29 cellular contexts compared by ENCODE assay signal in genomic region chr5:90514520-90514919, GRCh38. TPM values are rescaled to one million over a fixed set of nuclear protein-coding genes. Genes with fewer than 3 reads are reported as not detected.
DNase-seq lines count a peak whose midpoint lies in the region; ATAC-seq, FAIRE-seq and TF ChIP-seq lines count a peak whose summit lies in the region.
"Had no signal": no experiment of that assay in that cellular context is flagged by ENCODE, and none has a peak within 500 bp of the region (broad histone marks: within the 10 kb centered on the region; RNA-seq: fewer than 3 reads in every experiment).

No MANE protein-coding gene starts in this region.

- no peak overlapping the region for H3K4me2 ChIP-seq in H9 (ENCODE audit: insufficient read depth, insufficient read length, low read length)
- H3K4me2 ChIP-seq in H1 (ENCODE audit: insufficient read depth in 1 of 2, low read depth in 2 of 2, low read length in 2 of 2), result no peak overlapping the region
- H3K4me2 ChIP-seq in neuronal stem cell (ENCODE audit: insufficient read depth, low read length, poor library complexity, severe bottlenecking), result no peak overlapping the region
- H3K4me2 ChIP-seq: A549; BLaER1 treated with 17β-estradiol and CSF1 and Interleukin-3, amounts not matched to agents 10 nM and 100 nM had no signal

- no peak overlapping the region for H2BK120ac ChIP-seq in H9 (ENCODE audit: low read depth, low read length, poor library complexity, severe bottlenecking)
- no peak overlapping the region for H2BK120ac ChIP-seq in H1 (replicated peaks; ENCODE audit: low read depth, low read length)
- H2BK120ac ChIP-seq in neuronal stem cell (ENCODE audit: low read depth, low read length), result no peak overlapping the region

- H3K4me1 ChIP-seq in H9 (ENCODE audit: insufficient read depth, low read length) (no peaks in the 10 kb centered on the region), H1 (replicated peaks in 1 of 4; ENCODE audit: control insufficient read depth in 3 of 4, insufficient read depth in 4 of 4, low read length in 3 of 4) (no peaks in the 10 kb centered on the region), neuronal stem cell (ENCODE audit: control insufficient read depth in 2 of 2, insufficient read depth in 1 of 2, low read depth in 1 of 2, low read length in 2 of 2) (no peaks in the 10 kb centered on the region)

- H3K4me3 ChIP-seq in H1 (ENCODE audit: extremely low read depth in 1 of 4, insufficient read depth in 2 of 4, low read depth in 3 of 4, low read length in 4 of 4) (no peak overlapping the region), neuronal stem cell (ENCODE audit: low read length in 2 of 2) (no peak overlapping the region)
- H3K4me3 ChIP-seq: A549; BLaER1 treated with 17β-estradiol and CSF1 and Interleukin-3, amounts not matched to agents 10 nM and 100 nM; GM12878 had no signal

- no peak for ATAC-seq in GM18861 (IDR thresholded peaks at IDR 0.05; ENCODE audit: unreplicated experiment)
- ATAC-seq: A549; CD8-positive, alpha-beta T cell; GM12878 had no signal

- H2BK12ac ChIP-seq in H9 (ENCODE audit: insufficient read length, low read depth, low read length) (no peak overlapping the region), H1 (ENCODE audit: low read depth, low read length) (no peak overlapping the region), neuronal stem cell (ENCODE audit: low read length) (no peak overlapping the region)

- no peak for TF ChIP-seq POLR2A in H1 (IDR thresholded peaks at IDR 0.05; ENCODE audit: control extremely low read depth in 1 of 2, low read depth in 2 of 2, low read length in 2 of 2)

- no peaks in the 10 kb centered on the region for H3K23me2 ChIP-seq in H9 (ENCODE audit: insufficient read length, low read depth, low read length, poor library complexity, severe bottlenecking)
- H3K23me2 ChIP-seq in H1 (ENCODE audit: low read depth, low read length), result no peaks in the 10 kb centered on the region

- no peak overlapping the region for H2BK5ac ChIP-seq in H9 (ENCODE audit: insufficient read length, low read length)
- no peak overlapping the region for H2BK5ac ChIP-seq in H1 (ENCODE audit: low read depth, low read length)
- no peak overlapping the region for H2BK5ac ChIP-seq in neuronal stem cell (ENCODE audit: low read length)

- no peaks in the 10 kb centered on the region for H3K27me3 Mint-ChIP-seq in H9 (ENCODE audit: low read depth)
- H3K27me3 Mint-ChIP-seq: B cell; CD4-positive, alpha-beta T cell had no signal

- TF ChIP-seq RAD21 in H1 (IDR thresholded peaks at IDR 0.05 in 1 of 2, conservative IDR thresholded peaks at IDR 0.05 in 1 of 2; ENCODE audit: low read depth in 2 of 2, low read length in 2 of 2), result no peak

- H3K79me1 ChIP-seq in H9 (ENCODE audit: insufficient read depth, low read depth, low read length, poor library complexity, severe bottlenecking), result no peaks in the 10 kb centered on the region
- no peaks in the 10 kb centered on the region; the same call in 1 of the 2 replicates for H3K79me1 ChIP-seq in H1 (ENCODE audit: low read depth, low read length)
- H3K79me1 ChIP-seq in neuronal stem cell (ENCODE audit: low read depth, low read length), result no peaks in the 10 kb centered on the region

- DNase-seq in H9 (no peak), H1 (ENCODE audit: low read depth in 1 of 2, low spot score in 2 of 2) (no peak), neuronal stem cell (ENCODE audit: low spot score) (no peak), activated T-cell treated with anti-CD3 and anti-CD28 coated beads for 4 hours (no peak), iPS-NIHi11 (ENCODE audit: low spot score) (no peak), GM20000 (ENCODE audit: low spot score) (no peak)
- DNase-seq: AML-193; CD4-positive, alpha-beta T cell; CD8-positive, alpha-beta T cell; COR-L47; DMS 273 treated with DMSO at 0.1 percent for 48 hours; DMS153; DMS53; DMS79; DND-41; EL; GDM1 had no signal

- no peak overlapping the region for H2BK20ac ChIP-seq in H9 (ENCODE audit: low read depth, low read length, poor library complexity, severe bottlenecking)
- H2BK20ac ChIP-seq in H1 (ENCODE audit: low read length), result no peak overlapping the region

- CTCF ChIA-PET in H1 (lab: Charles Lee; ENCODE audit: partially characterized antibody), result interaction anchor here (1.2 kb wide), 1 partner anchor 91 kb away, joined by 4 read pairs; no protein-coding TSS in a partner anchor

- H2AK5ac ChIP-seq in H9 (ENCODE audit: insufficient read length, low read length) (no peak overlapping the region), H1 (ENCODE audit: low read depth, low read length) (no peak overlapping the region), neuronal stem cell (ENCODE audit: low read depth, low read length) (no peak overlapping the region)

- no CpG with 5 or more reads among the region's 3 CpGs for WGBS in H9 (ENCODE audit: extremely low coverage, insufficient read length, low lambda C conversion rate)
- 89% methylated on average over 3 of the region's 3 CpGs; no CpG with 5 or more reads in 1 of the 2 experiments for WGBS in H1 (ENCODE audit: extremely low coverage in 1 of 2, insufficient coverage in 1 of 2, insufficient read length in 1 of 2, insufficient replicate concordance in 2 of 2, low coverage in 1 of 2, low lambda C conversion rate in 2 of 2, missing lambda C conversion rate in 1 of 2), 2 experiments
- no CpG with 5 or more reads among the region's 3 CpGs for WGBS in neuronal stem cell (ENCODE audit: extremely low coverage in 2 of 2, insufficient read length in 2 of 2, insufficient replicate concordance in 1 of 2), 2 donors

- no peaks in the 10 kb centered on the region for H3K9me3 Mint-ChIP-seq in H9
- H3K9me3 Mint-ChIP-seq: CD4-positive, alpha-beta T cell; CD8-positive, alpha-beta T cell had no signal

- no peak overlapping the region for H3K18ac ChIP-seq in H9 (ENCODE audit: insufficient read length, low read depth, low read length)
- no peak overlapping the region for H3K18ac ChIP-seq in H1 (ENCODE audit: extremely low read depth, low read length)
- H3K18ac ChIP-seq in neuronal stem cell (ENCODE audit: low read length), result no peak overlapping the region

- H3K27ac ChIP-seq in 22Rv1, result peak overlapping the region; percentile 47
- no peak overlapping the region for H3K27ac ChIP-seq in H9 (ENCODE audit: insufficient read length, low read depth, low read length)
- H3K27ac ChIP-seq in H1 (ENCODE audit: low read depth, low read length), result no peak overlapping the region
- H3K27ac ChIP-seq in neuronal stem cell (replicated peaks; ENCODE audit: low read length), result no peak overlapping the region
- H3K27ac ChIP-seq: A549; BLaER1 treated with 17β-estradiol and CSF1 and Interleukin-3, amounts not matched to agents 10 nM and 100 nM; C4-2B had no signal

- TF ChIP-seq CTCF in 22Rv1 (IDR thresholded peaks at IDR 0.05), result no peak
- TF ChIP-seq CTCF in H9 (conservative IDR thresholded peaks at IDR 0.05), result no peak
- TF ChIP-seq CTCF in H1 (IDR thresholded peaks at IDR 0.05; ENCODE audit: control extremely low read depth in 1 of 3, insufficient read depth in 1 of 3, low read depth in 1 of 3, low read length in 3 of 3), result no peak
- TF ChIP-seq CTCF in GM20000 (IDR thresholded peaks at IDR 0.05; ENCODE audit: extremely low read depth, missing control alignments), result no peak

- H3K9ac ChIP-seq in H9 (ENCODE audit: extremely low read depth, insufficient read length, low read length), result no peak overlapping the region
- no peak overlapping the region for H3K9ac ChIP-seq in H1 (replicated peaks in 1 of 4; ENCODE audit: extremely low read depth in 1 of 4, low read depth in 3 of 4, low read length in 3 of 4)
- H3K9ac ChIP-seq in neuronal stem cell (ENCODE audit: low read depth, low read length, poor library complexity), result no peak overlapping the region
- H3K9ac ChIP-seq: BLaER1 treated with 17β-estradiol and CSF1 and Interleukin-3, amounts not matched to agents 10 nM and 100 nM had no signal

- POLR2A ChIA-PET in H1 (lab: Charles Lee; ENCODE audit: partially characterized antibody), result interaction anchor here (0.5 to 1.0 kb wide), 3 partner anchors 11 to 43 kb away, joined by 3 read pairs; no protein-coding TSS in a partner anchor

- H2BK15ac ChIP-seq in H9 (ENCODE audit: low read depth, low read length), result no peak overlapping the region
- H2BK15ac ChIP-seq in H1 (ENCODE audit: low read length), result no peak overlapping the region
- H2BK15ac ChIP-seq in neuronal stem cell (ENCODE audit: low read length), result no peak overlapping the region

- H4K5ac ChIP-seq in H9 (ENCODE audit: insufficient read length, low read depth, low read length) (no peak overlapping the region), H1 (ENCODE audit: insufficient read length, low read depth, low read length) (no peak overlapping the region)

- no peak overlapping the region for H3K14ac ChIP-seq in H9 (ENCODE audit: insufficient read depth, low read length)
- no peak overlapping the region for H3K14ac ChIP-seq in H1 (ENCODE audit: insufficient read length)
- H3K14ac ChIP-seq in neuronal stem cell (ENCODE audit: low read length), result no peak overlapping the region

- no peak overlapping the region for H3T11ph ChIP-seq in H9 (ENCODE audit: low read length)

- no peaks in the 10 kb centered on the region for H4K20me1 ChIP-seq in H9 (ENCODE audit: control insufficient read depth, insufficient read depth, insufficient read length)
- peaks cover 0 to 2% of the 10 kb centered on the region in 2 experiments for H4K20me1 ChIP-seq in H1 (replicated peaks in 1 of 2; ENCODE audit: control insufficient read depth in 1 of 2, insufficient read depth in 2 of 2, low read length in 2 of 2)

- no peak overlapping the region for H4K8ac ChIP-seq in H9 (replicated peaks; ENCODE audit: insufficient read length, low read depth, low read length)
- no peak overlapping the region for H4K8ac ChIP-seq in H1 (ENCODE audit: extremely low read depth, insufficient read depth, low read length)
- peak overlapping the region; percentile 82 for H4K8ac ChIP-seq in neuronal stem cell (ENCODE audit: low read depth, low read length)

- no peak overlapping the region for H3K4ac ChIP-seq in H9 (ENCODE audit: low read depth, low read length)
- H3K4ac ChIP-seq in H1 (replicated peaks; ENCODE audit: insufficient read length, low read depth, low read length), result no peak overlapping the region
- H3K4ac ChIP-seq in neuronal stem cell (ENCODE audit: low read length), result no peak overlapping the region

- no peak overlapping the region for H4K91ac ChIP-seq in H9 (ENCODE audit: insufficient read length, low read depth, low read length)
- no peak overlapping the region for H4K91ac ChIP-seq in H1 (replicated peaks; ENCODE audit: insufficient read length, low read length)
- H4K91ac ChIP-seq in neuronal stem cell (ENCODE audit: low read depth, low read length, poor library complexity), result no peak overlapping the region

- no peak for TF ChIP-seq EP300 in H1 (IDR thresholded peaks at IDR 0.05; ENCODE audit: borderline replicate concordance in 1 of 2, low read depth in 2 of 2, low read length in 2 of 2)

- H3K36me3 ChIP-seq in H1 (ENCODE audit: control insufficient read depth in 2 of 4, insufficient read depth in 4 of 4, low read length in 3 of 4) (peaks cover 0 to 34% (median 10%) of the 10 kb centered on the region in 4 experiments; a peak in 4 of 8 replicates), neuronal stem cell (replicated peaks in 1 of 2; ENCODE audit: control insufficient read depth in 2 of 2, insufficient read depth in 2 of 2, low read length in 2 of 2) (peaks cover 0 to 17% of the 10 kb centered on the region in 2 donors)

- H3K23ac ChIP-seq in H9 (ENCODE audit: insufficient read length, low read depth, low read length) (no peak overlapping the region), H1 (ENCODE audit: insufficient read length) (no peak overlapping the region), neuronal stem cell (ENCODE audit: low read depth, low read length, poor library complexity) (no peak overlapping the region)

- H3K4me1 Mint-ChIP-seq in H9, result no peaks in the 10 kb centered on the region

- H3K56ac ChIP-seq in H9 (ENCODE audit: insufficient read length, low read depth, low read length) (no peak overlapping the region), H1 (replicated peaks; ENCODE audit: insufficient read length, low read depth, low read length) (no peak overlapping the region)

- H3K36me3 Mint-ChIP-seq in H9 (ENCODE audit: insufficient read depth in 1 of 3, low read depth in 3 of 3), result peaks cover 11 to 38% (median 20%) of the 10 kb centered on the region in 3 experiments; a peak in 6 of 7 replicates

- H2AFZ ChIP-seq in H9 (ENCODE audit: low read length) (no peak overlapping the region), H1 (ENCODE audit: low read length) (no peak overlapping the region), neuronal stem cell (ENCODE audit: low read length) (no peak overlapping the region)

- no peak overlapping the region for H3K4me3 Mint-ChIP-seq in H9
- H3K4me3 Mint-ChIP-seq: B cell; CD4-positive, alpha-beta T cell; CD8-positive, alpha-beta T cell had no signal

- FAIRE-seq in H1 (lab: Jason Lieb, UNC), result no peak
- FAIRE-seq: GM12878, GM12892, GM18507, GM19239 had no signal

- H3K79me2 ChIP-seq in H9 (ENCODE audit: insufficient read depth, low read length), result no peaks in the 10 kb centered on the region
- no peaks in the 10 kb centered on the region for H3K79me2 ChIP-seq in H1 (ENCODE audit: control insufficient read depth in 1 of 2, insufficient read depth in 2 of 2, low read length in 2 of 2)

- no peaks in the 10 kb centered on the region for H3K9me3 ChIP-seq in H9 (ENCODE audit: control insufficient read depth, low read depth, low read length)
- no peaks in the 10 kb centered on the region for H3K9me3 ChIP-seq in H1 (ENCODE audit: insufficient read depth in 2 of 2, low read depth in 1 of 2, low read length in 1 of 2)
- H3K9me3 ChIP-seq in neuronal stem cell (replicated peaks in 1 of 2; ENCODE audit: control insufficient read depth in 2 of 2, insufficient read depth in 1 of 2, low read depth in 1 of 2, low read length in 2 of 2), result no peaks in the 10 kb centered on the region
- H3K9me3 ChIP-seq: A549; BLaER1 treated with 17β-estradiol and CSF1 and Interleukin-3, amounts not matched to agents 10 nM and 100 nM had no signal

- H3K27me3 ChIP-seq in H9 (ENCODE audit: insufficient read depth, low read length), result no peaks in the 10 kb centered on the region
- H3K27me3 ChIP-seq in H1 (replicated peaks in 1 of 4; ENCODE audit: control insufficient read depth in 3 of 4, extremely low read depth in 1 of 4, insufficient read depth in 3 of 4, low read length in 3 of 4), result no peaks in the 10 kb centered on the region
- H3K27me3 ChIP-seq in neuronal stem cell (ENCODE audit: control insufficient read depth in 3 of 3, insufficient read depth in 3 of 3, low read depth in 1 of 3, low read length in 3 of 3), result no peaks in the 10 kb centered on the region
- H3K27me3 ChIP-seq: BLaER1 treated with 17β-estradiol and CSF1 and Interleukin-3, amounts not matched to agents 10 nM and 100 nM had no signal

- H3K27ac Mint-ChIP-seq in H9, result peak overlapping the region in 2 of 3 experiments; percentile 78 to 92; a peak in 4 of 7 replicates
- H3K27ac Mint-ChIP-seq: B cell; CD4-positive, alpha-beta T cell; CD8-positive, alpha-beta T cell had no signal

RNA-seq across cellular contexts. Expression of gene LYSMD3, which starts 14.9 kb away (rescaled TPM):
- 14.0 and 16.5 TPM in 2 replicates for total RNA-seq in H9 (2021)
- total RNA-seq in H1 (2021; fragmentation: NEBNext Ultra II Directional; extraction: Animal tissue kit (Norgen Biotek cat#: 25700)), result 14.9 TPM in 2 replicates
- 2.1 and 3.7 TPM in 2 replicates for polyA plus RNA-seq in H1 (2011; rRNA removed)
- polyA plus RNA-seq in H1 (2011; cell fraction: cytosol; rRNA removed), result 4.7 TPM
- polyA plus RNA-seq in H1 (2011; cell fraction: nucleus; rRNA removed), result 0.91 TPM
- polyA plus RNA-seq in H1 (2012, experiment 1 of 2), result 5.9 to 9.7 TPM (median 7.0 TPM) in 4 replicates
- 0.52 TPM for polyA plus RNA-seq in H1 (2012, experiment 2 of 2)
- polyA plus RNA-seq in H1 (2013, experiment 1 of 2), result 8.4 TPM
- polyA plus RNA-seq in H1 (2013, experiment 2 of 2), result 8.6 TPM
- 5.9 and 7.5 TPM in 2 replicates for polyA minus RNA-seq in H1 (2011; rRNA and poly(A)+ RNA removed)
- 4.7 TPM for polyA minus RNA-seq in H1 (2011; cell fraction: cytosol; rRNA and poly(A)+ RNA removed)
- 9.4 TPM for polyA minus RNA-seq in H1 (2011; cell fraction: nucleus; rRNA and poly(A)+ RNA removed)
- polyA plus RNA-seq in neuronal stem cell (2013, experiment 1 of 2), result 7.0 TPM
- 7.3 TPM for polyA plus RNA-seq in neuronal stem cell (2013, experiment 2 of 2)

RNA-seq across cellular contexts. Expression of gene POLR3G, which starts 39.9 kb away (rescaled TPM):
- total RNA-seq in H9 (2021), result 73.6 and 75.4 TPM in 2 replicates
- 163 and 179 TPM in 2 replicates for total RNA-seq in H1 (2021; fragmentation: NEBNext Ultra II Directional; extraction: Animal tissue kit (Norgen Biotek cat#: 25700))
- polyA plus RNA-seq in H1 (2011; rRNA removed), result 119 and 149 TPM in 2 replicates
- polyA plus RNA-seq in H1 (2011; cell fraction: cytosol; rRNA removed), result 127 TPM
- 54.1 TPM for polyA plus RNA-seq in H1 (2011; cell fraction: nucleus; rRNA removed)
- polyA plus RNA-seq in H1 (2012, experiment 1 of 2), result 95.3 to 145 TPM (median 125 TPM) in 4 replicates
- polyA plus RNA-seq in H1 (2012, experiment 2 of 2), result 13.6 TPM
- 227 TPM for polyA plus RNA-seq in H1 (2013, experiment 1 of 2)
- 228 TPM for polyA plus RNA-seq in H1 (2013, experiment 2 of 2)
- 62.6 and 70.0 TPM in 2 replicates for polyA minus RNA-seq in H1 (2011; rRNA and poly(A)+ RNA removed)
- polyA minus RNA-seq in H1 (2011; cell fraction: cytosol; rRNA and poly(A)+ RNA removed), result 76.5 TPM
- 89.6 TPM for polyA minus RNA-seq in H1 (2011; cell fraction: nucleus; rRNA and poly(A)+ RNA removed)
- 1.6 TPM for polyA plus RNA-seq in neuronal stem cell (2013, experiment 1 of 2)
- polyA plus RNA-seq in neuronal stem cell (2013, experiment 2 of 2), result 1.9 TPM

RNA-seq across cellular contexts. Expression of gene MBLAC2, which starts 39.9 kb away (rescaled TPM):
- total RNA-seq in H9 (2021), result 4.7 and 4.9 TPM in 2 replicates
- 5.7 and 6.7 TPM in 2 replicates for total RNA-seq in H1 (2021; fragmentation: NEBNext Ultra II Directional; extraction: Animal tissue kit (Norgen Biotek cat#: 25700))
- polyA plus RNA-seq in H1 (2011; rRNA removed), result 2.8 and 4.8 TPM in 2 replicates
- polyA plus RNA-seq in H1 (2011; cell fraction: cytosol; rRNA removed), result 3.6 TPM
- polyA plus RNA-seq in H1 (2011; cell fraction: nucleus; rRNA removed), result 4.7 TPM
- polyA plus RNA-seq in H1 (2012, experiment 1 of 2), result 2.3 to 3.0 TPM (median 2.7 TPM) in 4 replicates
- polyA plus RNA-seq in H1 (2012, experiment 2 of 2), result 0.96 TPM
- 4.9 TPM for polyA plus RNA-seq in H1 (2013, experiment 1 of 2)
- polyA plus RNA-seq in H1 (2013, experiment 2 of 2), result 4.3 TPM
- 5.7 and 5.9 TPM in 2 replicates for polyA minus RNA-seq in H1 (2011; rRNA and poly(A)+ RNA removed)
- polyA minus RNA-seq in H1 (2011; cell fraction: cytosol; rRNA and poly(A)+ RNA removed), result 6.0 TPM
- 22.8 TPM for polyA minus RNA-seq in H1 (2011; cell fraction: nucleus; rRNA and poly(A)+ RNA removed)
- polyA plus RNA-seq in neuronal stem cell (2013, experiment 1 of 2), result 4.9 TPM
- 5.1 TPM for polyA plus RNA-seq in neuronal stem cell (2013, experiment 2 of 2)

RNA-seq across cellular contexts. Expression of gene ADGRV1, which starts 44.1 kb away (rescaled TPM):
- total RNA-seq in H9 (2021), result 55.4 and 64.8 TPM in 2 replicates
- 62.2 and 62.3 TPM in 2 replicates for total RNA-seq in H1 (2021; fragmentation: NEBNext Ultra II Directional; extraction: Animal tissue kit (Norgen Biotek cat#: 25700))
- polyA plus RNA-seq in H1 (2011; rRNA removed), result 40.6 and 53.1 TPM in 2 replicates
- 46.6 TPM for polyA plus RNA-seq in H1 (2011; cell fraction: cytosol; rRNA removed)
- 64.4 TPM for polyA plus RNA-seq in H1 (2011; cell fraction: nucleus; rRNA removed)
- 28.8 to 39.8 TPM (median 33.5 TPM) in 4 replicates for polyA plus RNA-seq in H1 (2012, experiment 1 of 2)
- 6.7 TPM for polyA plus RNA-seq in H1 (2012, experiment 2 of 2)
- 28.5 TPM for polyA plus RNA-seq in H1 (2013, experiment 1 of 2)
- 24.9 TPM for polyA plus RNA-seq in H1 (2013, experiment 2 of 2)
- polyA minus RNA-seq in H1 (2011; rRNA and poly(A)+ RNA removed), result 289 and 337 TPM in 2 replicates
- 73.0 TPM for polyA minus RNA-seq in H1 (2011; cell fraction: cytosol; rRNA and poly(A)+ RNA removed)
- 934 TPM for polyA minus RNA-seq in H1 (2011; cell fraction: nucleus; rRNA and poly(A)+ RNA removed)
- 12.6 TPM for polyA plus RNA-seq in neuronal stem cell (2013, experiment 1 of 2)
- 12.8 TPM for polyA plus RNA-seq in neuronal stem cell (2013, experiment 2 of 2)
- total RNA-seq: A172, B cell, G401 had no signal
